15 cellular contexts compared by ENCODE assay signal in the genomic region with DNA sequence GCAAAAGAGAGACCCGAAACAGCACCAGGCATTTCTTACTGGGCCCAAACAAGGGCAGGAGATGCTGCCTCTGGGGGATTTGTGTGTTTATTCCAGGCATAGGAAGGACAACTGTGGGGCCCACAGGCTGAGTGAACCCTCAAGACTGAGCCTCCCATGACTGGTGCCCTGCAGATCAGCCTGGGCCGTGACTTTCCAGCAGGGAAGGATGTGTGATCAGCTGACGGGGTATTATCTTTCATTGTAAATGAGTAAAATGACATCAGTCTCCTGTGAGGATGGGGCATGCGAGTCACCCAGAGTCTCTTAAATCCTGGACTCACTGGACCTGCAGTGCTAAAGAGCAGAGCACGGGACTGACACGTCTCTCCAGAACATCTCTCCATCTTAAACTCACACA. TPM values are rescaled to one million over a fixed set of nuclear protein-coding genes. Genes with fewer than 3 reads are reported as not detected.
DNase-seq lines count a peak whose midpoint lies in the region; ATAC-seq and TF ChIP-seq lines count a peak whose summit lies in the region.
"Had no signal": no experiment of that assay in that cellular context is flagged by ENCODE, and none has a peak within 500 bp of the region (broad histone marks: within the 10 kb centered on the region; RNA-seq: fewer than 3 reads in every experiment).

No MANE protein-coding gene starts in this region.

- H3K4me1 Mint-ChIP-seq in activated T-cell treated with anti-CD3 and anti-CD28 coated beads, Interleukin-2, amount 50 U/mL, for 24 hours (ENCODE audit: low read depth): peaks cover 11% of the 10 kb centered on the region

- H3K36me3 Mint-ChIP-seq in activated T-cell treated with anti-CD3 and anti-CD28 coated beads, Interleukin-2, amount 50 U/mL, for 24 hours (ENCODE audit: low read depth): no peaks in the 10 kb centered on the region
- H3K36me3 Mint-ChIP-seq: activated naive CD8-positive, alpha-beta T cell treated with anti-CD3 and anti-CD28 coated beads, Interleukin-2, amount 10 ng/mL, durations not matched to agents 7 days and 5 days had no signal

- peaks cover 11% of the 10 kb centered on the region for H3K4me1 ChIP-seq in upper lobe of right lung

- intact Hi-C loops in upper lobe of right lung (cut with DNase I): no loop called here

- H3K4me3 Mint-ChIP-seq in activated T-cell treated with anti-CD3 and anti-CD28 coated beads, Interleukin-2, amount 50 U/mL, for 24 hours: no peak overlapping the region
- H3K4me3 Mint-ChIP-seq: activated naive CD8-positive, alpha-beta T cell treated with anti-CD3 and anti-CD28 coated beads, Interleukin-2, amount 10 ng/mL, durations not matched to agents 7 days and 5 days; effector memory CD8-positive, alpha-beta T cell; T-helper 1 cell treated with Interleukin-12 subunit alpha and Interleukin-12 subunit beta and Interleukin-4 antibody, amounts not matched to agents 30 μg/mL and 1 μg/mL, for 36 hours had no signal

- no peaks in the 10 kb centered on the region for H3K9me3 ChIP-seq in upper lobe of right lung

- H3K4me3 ChIP-seq in upper lobe of right lung: no peak overlapping the region

- H3K36me3 ChIP-seq in upper lobe of right lung: no peaks in the 10 kb centered on the region

- ATAC-seq in HG03045 (IDR thresholded peaks at IDR 0.05; ENCODE audit: unreplicated experiment) (no peak), upper lobe of right lung (no peak)
- ATAC-seq: effector memory CD8-positive, alpha-beta T cell had no signal

- no peak overlapping the region for H3K27ac Mint-ChIP-seq in activated T-cell treated with anti-CD3 and anti-CD28 coated beads, Interleukin-2, amount 50 U/mL, for 24 hours
- H3K27ac Mint-ChIP-seq: activated naive CD8-positive, alpha-beta T cell treated with anti-CD3 and anti-CD28 coated beads, Interleukin-2, amount 10 ng/mL, durations not matched to agents 7 days and 5 days; effector memory CD8-positive, alpha-beta T cell; T-helper 1 cell treated with Interleukin-12 subunit alpha and Interleukin-12 subunit beta and Interleukin-4 antibody, amounts not matched to agents 30 μg/mL and 1 μg/mL, for 36 hours had no signal

- H3K27me3 Mint-ChIP-seq in activated T-cell treated with anti-CD3 and anti-CD28 coated beads, Interleukin-2, amount 50 U/mL, for 24 hours: peaks cover 23% of the 10 kb centered on the region

- H3K27me3 ChIP-seq in upper lobe of right lung: peaks cover 4% of the 10 kb centered on the region

- peak; percentile 44 for DNase-seq in AG20443 (ENCODE audit: low spot score)
- DNase-seq in HT1080 (ENCODE audit: low read depth): peak; percentile 70
- DNase-seq in amniotic epithelial cell (ENCODE audit: low read depth): peak; percentile 29
- peak; percentile 47 for DNase-seq in kidney tubule cell (ENCODE audit: low spot score)
- DNase-seq in upper lobe of right lung: no peak
- no peak for DNase-seq in epidermal melanocyte (ENCODE audit: insufficient read length, low spot score)
- DNase-seq in activated T-cell treated with anti-CD3 and anti-CD28 coated beads, Interleukin-2, amount 50 U/mL, for 24 hours: no peak
- DNase-seq: activated naive CD8-positive, alpha-beta T cell treated with anti-CD3 and anti-CD28 coated beads, Interleukin-2, amount 10 ng/mL, durations not matched to agents 7 days and 5 days; C1 segment of cervical spinal cord; effector memory CD8-positive, alpha-beta T cell; H7; NCI-H748 treated with DMSO at 0.1 percent for 48 hours; stimulated activated CD4-positive, alpha-beta T cell treated with anti-CD3 and anti-CD28 coated beads, Interleukin-4, amount 100 ng/mL, for 4 hours had no signal

- no peak for TF ChIP-seq CTCF in upper lobe of right lung (IDR thresholded peaks at IDR 0.05)

- no peak overlapping the region for H3K27ac ChIP-seq in upper lobe of right lung

- H3K9me3 Mint-ChIP-seq in activated T-cell treated with anti-CD3 and anti-CD28 coated beads, Interleukin-2, amount 50 U/mL, for 24 hours: no peaks in the 10 kb centered on the region
- H3K9me3 Mint-ChIP-seq: activated naive CD8-positive, alpha-beta T cell treated with anti-CD3 and anti-CD28 coated beads, Interleukin-2, amount 10 ng/mL, durations not matched to agents 7 days and 5 days; effector memory CD8-positive, alpha-beta T cell; T-helper 1 cell treated with Interleukin-12 subunit alpha and Interleukin-12 subunit beta and Interleukin-4 antibody, amounts not matched to agents 30 μg/mL and 1 μg/mL, for 36 hours had no signal

RNA-seq across cellular contexts. Expression of a gene that starts 3.9 kb away (rescaled TPM):
- total RNA-seq in HT1080 (2014; rRNA removed; shearing (Covaris generic)): 3.8 and 3.9 TPM in 2 replicates
- polyA plus RNA-seq in HT1080 (2015; cell fraction: cytosol; rRNA removed): 8.6 and 9.3 TPM in 2 replicates
- polyA plus RNA-seq in HT1080 (2015; cell fraction: nucleus; rRNA removed): 11.9 and 13.7 TPM in 2 replicates
- 23.4 TPM for total RNA-seq in upper lobe of right lung

RNA-seq across cellular contexts. Expression of a gene that starts 11.9 kb away (rescaled TPM):
- total RNA-seq in HT1080 (2014; rRNA removed; shearing (Covaris generic)): not detected in 2 replicates
- not detected in 2 replicates for polyA plus RNA-seq in HT1080 (2015; cell fraction: cytosol; rRNA removed)
- not detected in 2 replicates for polyA plus RNA-seq in HT1080 (2015; cell fraction: nucleus; rRNA removed)
- total RNA-seq in upper lobe of right lung: not detected
- total RNA-seq: activated naive CD8-positive, alpha-beta T cell treated with anti-CD3 and anti-CD28 coated beads, Interleukin-2, amount 10 ng/mL, durations not matched to agents 7 days and 5 days had no signal

RNA-seq across cellular contexts. Expression of a gene that starts 32.6 kb away (rescaled TPM):
- total RNA-seq in HT1080 (2014; rRNA removed; shearing (Covaris generic)): 2,516 and 3,111 TPM in 2 replicates
- polyA plus RNA-seq in HT1080 (2015; cell fraction: cytosol; rRNA removed): 2,319 and 2,338 TPM in 2 replicates
- polyA plus RNA-seq in HT1080 (2015; cell fraction: nucleus; rRNA removed): 921 and 926 TPM in 2 replicates
- total RNA-seq in upper lobe of right lung: 941 TPM

RNA-seq across cellular contexts. Expression of a gene that starts 48.6 kb away (rescaled TPM):
- total RNA-seq in HT1080 (2014; rRNA removed; shearing (Covaris generic)): 15.5 and 16.0 TPM in 2 replicates
- polyA plus RNA-seq in HT1080 (2015; cell fraction: cytosol; rRNA removed): 14.5 and 15.5 TPM in 2 replicates
- 14.8 and 15.3 TPM in 2 replicates for polyA plus RNA-seq in HT1080 (2015; cell fraction: nucleus; rRNA removed)
- 10.4 TPM for total RNA-seq in upper lobe of right lung

Comparison
In these comparisons a context has a peak if more than half of its experiments do, and no peak if none do; other contexts are left out.
1. DNase-seq: peak in AG20443 (single experiment), HT1080 (single experiment), amniotic epithelial cell (single experiment) and kidney tubule cell (single experiment); none in upper lobe of right lung (single experiment), epidermal melanocyte (single experiment) and activated T-cell treated with anti-CD3 and anti-CD28 coated beads, Interleukin-2, amount 50 U/mL, for 24 hours (single experiment).